Comparison of ENCODE assay signal across 7 cellular contexts in genomic region chr14:73169854-73170253, GRCh38. TPM values are rescaled to one million over a fixed set of nuclear protein-coding genes. Genes with fewer than 3 reads are reported as not detected.
DNase-seq lines count a peak whose midpoint lies in the region; ATAC-seq, FAIRE-seq and TF ChIP-seq lines count a peak whose summit lies in the region.
"Not testable (repeated sequence)": the region's sequence is repeated elsewhere in the genome, so short reads cannot be mapped to it uniquely, and the experiment has no call there.

No MANE protein-coding gene starts in this region.

- not testable (repeated sequence) for H2BK5ac ChIP-seq in H9 (ENCODE audit: insufficient read length, low read length)

- H2BK12ac ChIP-seq in H9 (ENCODE audit: insufficient read length, low read depth, low read length) = not testable (repeated sequence)

- H3K4me3 ChIP-seq in K562; dorsolateral prefrontal cortex; fibroblast of villous mesenchyme (ENCODE audit: low read depth, low read length): not testable (repeated sequence)

- CTCF ChIA-PET in K562 (lab: Yijun Ruan, JAX; ENCODE audit: low intra/inter-chr PET ratio) = not testable (repeated sequence)

- BruUV-seq in K562 (replicated peaks; lab: Mats Ljungman, UMichigan) = not testable (repeated sequence)

- not testable (repeated sequence) for H2AFZ ChIP-seq in H9 (ENCODE audit: low read length); K562 (ENCODE audit: low read depth, low read length)

- POLR2A ChIA-PET in K562 (lab: Yijun Ruan, JAX) = interaction anchor here (1.0 kb wide), 1 partner anchor 32 kb away, joined by 3 read pairs; no protein-coding TSS in a partner anchor

- H2BK20ac ChIP-seq in H9 (ENCODE audit: low read depth, low read length, poor library complexity, severe bottlenecking) = not testable (repeated sequence)

- TF ChIP-seq RAD21 in K562 (CRISPR knock-in tag; conservative IDR thresholded peaks at IDR 0.05 in 1 of 2, IDR thresholded peaks at IDR 0.05 in 1 of 2) = not testable (repeated sequence)

- DNase-seq in H9 (peak; percentile 44), K562 (ENCODE audit: extremely low read depth in 1 of 4, low spot score in 3 of 4) (peak in 1 of 4 experiments; percentile 14), fibroblast of villous mesenchyme (ENCODE audit: low read depth) (peak; percentile 18)
- not testable (repeated sequence) for DNase-seq in dorsolateral prefrontal cortex; substantia nigra (lab: John Stamatoyannopoulos, UW)

- peak overlapping the region in 1 of 2 experiments; percentile 8; a peak in 1 of 5 replicates for H3K4me3 Mint-ChIP-seq in H9

- H3K23me2 ChIP-seq in H9 (ENCODE audit: insufficient read length, low read depth, low read length, poor library complexity, severe bottlenecking) = not testable (repeated sequence)

- not testable (repeated sequence) for H3K14ac ChIP-seq in H9 (ENCODE audit: insufficient read depth, low read length)

- not testable (repeated sequence) for H3K27me3 Mint-ChIP-seq in H9 (ENCODE audit: low read depth)

- not testable (repeated sequence) for TF ChIP-seq EP300 in K562 (IDR thresholded peaks at IDR 0.05; ENCODE audit: low read length)

- H2BK120ac ChIP-seq in H9 (ENCODE audit: low read depth, low read length, poor library complexity, severe bottlenecking) = not testable (repeated sequence)

- not testable (repeated sequence) for H3K27ac Mint-ChIP-seq in H9

- H3K9ac ChIP-seq in H9 (ENCODE audit: extremely low read depth, insufficient read length, low read length); K562 (ENCODE audit: insufficient read depth in 1 of 2, low read depth in 2 of 2, low read length in 2 of 2): not testable (repeated sequence)

- not testable (repeated sequence) for H3K9me3 Mint-ChIP-seq in H9

- not testable (repeated sequence) for H3K56ac ChIP-seq in H9 (ENCODE audit: insufficient read length, low read depth, low read length)

- not testable (repeated sequence) for H3K4me1 ChIP-seq in H9 (ENCODE audit: insufficient read depth, low read length); K562 (replicated peaks in 1 of 2; ENCODE audit: control insufficient read depth in 2 of 2, insufficient read depth in 2 of 2, low read length in 2 of 2)

- not testable (repeated sequence) for H3T11ph ChIP-seq in H9 (ENCODE audit: low read length)

- not testable (repeated sequence) for H3K27ac ChIP-seq in H9 (ENCODE audit: insufficient read length, low read depth, low read length); K562 (ENCODE audit: extremely low read depth, low read depth, low read length)
- H3K27ac ChIP-seq in VCaP = peak overlapping the region; percentile 54
- H3K27ac ChIP-seq in dorsolateral prefrontal cortex = peak overlapping the region in 57 of 59 donors; percentile 30 to 99 (median 96)
- H3K27ac ChIP-seq in layer of hippocampus (ENCODE audit: low read depth, low read length) = peak overlapping the region; percentile 93
- H3K27ac ChIP-seq in substantia nigra (ENCODE audit: low read depth, low read length, poor library complexity, severe bottlenecking) = peak overlapping the region; percentile 98

- H3K9me1 ChIP-seq in K562 (ENCODE audit: control insufficient read depth, insufficient read depth, low read length) = not testable (repeated sequence)

- not testable (repeated sequence) for TF ChIP-seq CTCF in H9 (conservative IDR thresholded peaks at IDR 0.05); VCaP (conservative IDR thresholded peaks at IDR 0.05); K562 (IDR thresholded peaks at IDR 0.05 in 2 of 3, conservative IDR thresholded peaks at IDR 0.05 in 1 of 3; ENCODE audit: insufficient read depth in 2 of 3, low read depth in 1 of 3, low read length in 3 of 3); dorsolateral prefrontal cortex (IDR thresholded peaks at IDR 0.05 in 54 of 56, conservative IDR thresholded peaks at IDR 0.05 in 2 of 56; ENCODE audit: low read depth in 1 of 56, partially characterized antibody in 56 of 56); fibroblast of villous mesenchyme (IDR thresholded peaks at IDR 0.05; ENCODE audit: insufficient read depth, low read depth, low read length)

- H3K27me3 ChIP-seq in H9 (ENCODE audit: insufficient read depth, low read length); K562 (ENCODE audit: control insufficient read depth in 2 of 2, insufficient read depth in 2 of 2, low read length in 2 of 2); dorsolateral prefrontal cortex; layer of hippocampus (ENCODE audit: control insufficient read depth, insufficient read depth, low read length): not testable (repeated sequence)

- H3K4ac ChIP-seq in H9 (ENCODE audit: low read depth, low read length) = not testable (repeated sequence)

- not testable (repeated sequence) for H3K9me3 ChIP-seq in H9 (ENCODE audit: control insufficient read depth, low read depth, low read length); K562 (replicated peaks; ENCODE audit: control insufficient read depth, insufficient read depth, low read depth, low read length)

- H2AK5ac ChIP-seq in H9 (ENCODE audit: insufficient read length, low read length) = not testable (repeated sequence)

- H3K4me2 ChIP-seq in H9 (ENCODE audit: insufficient read depth, insufficient read length, low read length); K562 (ENCODE audit: insufficient read depth, low read length): not testable (repeated sequence)

- peaks cover 36% of the 10 kb centered on the region; the same call in 2 of the 3 replicates for H3K36me3 ChIP-seq in K562 (ENCODE audit: control insufficient read depth, insufficient read depth, low read length)

- H3K36me3 Mint-ChIP-seq in H9 (ENCODE audit: insufficient read depth in 1 of 3, low read depth in 3 of 3) = peaks cover 14 to 57% (median 52%) of the 10 kb centered on the region in 3 experiments; a peak in 6 of 7 replicates

- H3K79me1 ChIP-seq in H9 (ENCODE audit: insufficient read depth, low read depth, low read length, poor library complexity, severe bottlenecking) = not testable (repeated sequence)

- not testable (repeated sequence) for H2BK15ac ChIP-seq in H9 (ENCODE audit: low read depth, low read length)

- not testable (repeated sequence) for H3K79me2 ChIP-seq in H9 (ENCODE audit: insufficient read depth, low read length); K562 (ENCODE audit: control insufficient read depth, insufficient read depth, low read length)

- not testable (repeated sequence) for H3K23ac ChIP-seq in H9 (ENCODE audit: insufficient read length, low read depth, low read length)

- not testable (repeated sequence) for ATAC-seq in K562

- intact Hi-C loops in K562 (cut with micrococcal nuclease) (loop anchor here (5.0 kb wide), 1 partner anchor 302 kb away; no protein-coding TSS in a partner anchor), dorsolateral prefrontal cortex (cut with DNase I) (loop anchor here (2.0 to 10.0 kb wide), 8 partner anchors 27 to 302 kb away; partner anchors contain the start of genes RBM25 (in 2 of the 2) and PSEN1 (in 1 of the 2))

- not testable (repeated sequence) for H4K8ac ChIP-seq in H9 (replicated peaks; ENCODE audit: insufficient read length, low read depth, low read length)

- H3K4me1 Mint-ChIP-seq in H9 = peaks cover 21% of the 10 kb centered on the region in 2 experiments

- not testable (repeated sequence) for H3K18ac ChIP-seq in H9 (ENCODE audit: insufficient read length, low read depth, low read length)

- not testable (repeated sequence) for H4K20me1 ChIP-seq in H9 (ENCODE audit: control insufficient read depth, insufficient read depth, insufficient read length); K562 (replicated peaks; ENCODE audit: control insufficient read depth, insufficient read depth, low read length)

- in situ Hi-C loops in K562 (cut with MboI) = loop anchor here (10.0 kb wide), 1 partner anchor 305 kb away; no protein-coding TSS in a partner anchor

- not testable (repeated sequence) for TF ChIP-seq POLR2A in K562 (conservative IDR thresholded peaks at IDR 0.05)

- no CpG with 5 or more reads among the region's 6 CpGs for WGBS in H9 (ENCODE audit: extremely low coverage, insufficient read length, low lambda C conversion rate)
- WGBS in K562 (ENCODE audit: insufficient coverage, low coverage, missing lambda C conversion rate) = 88% methylated on average over 4 of the region's 6 CpGs

- H4K91ac ChIP-seq in H9 (ENCODE audit: insufficient read length, low read depth, low read length) = not testable (repeated sequence)

- not testable (repeated sequence) for FAIRE-seq in K562 (lab: Jason Lieb, UNC)

- H4K5ac ChIP-seq in H9 (ENCODE audit: insufficient read length, low read depth, low read length) = not testable (repeated sequence)

TF ChIP-seq in K562, 482 proteins besides CTCF, POLR2A, EP300 and RAD21:
- TF ChIP-seq STAT5A (IDR thresholded peaks at IDR 0.05; ENCODE audit: borderline replicate concordance, low read length) (peak; percentile 52; the same call in 1 of the 2 replicates), SRF (CRISPR knock-in tag; IDR thresholded peaks at IDR 0.05) (peak in 1 of 2 experiments; percentile 81; a peak in 2 of 4 replicates), RFX1 (IDR thresholded peaks at IDR 0.05) (peak; percentile 75)

RNA-seq across cellular contexts. Expression of gene PSEN1, which starts 33.5 kb away (rescaled TPM):
- total RNA-seq in H9 (2021) (49.9 TPM in 2 replicates), K562 (2014; rRNA removed) (15.0 and 15.3 TPM in 2 replicates), K562 (2014; rRNA removed; fragmentation: Illumina TruSeq; extraction: Trizol) (14.3 and 16.2 TPM in 2 replicates), K562 (2015; rRNA removed; fragmentation: Illumina TruSeq; extraction: Trizol) (14.6 and 14.8 TPM in 2 replicates), K562 (2021) (18.7 and 22.2 TPM in 2 replicates), dorsolateral prefrontal cortex (100 to 1,000 TPM in 44 of 120 experiments, 10 to 100 TPM in 76; 53.3 to 206 (median 92.7) TPM), fibroblast of villous mesenchyme (41.9 and 57.4 TPM in 2 replicates)
- 48.7 and 55.9 TPM in 2 replicates for total RNA-seq in K562 (2011; cell fraction: chromatin; rRNA removed; ENCODE audit: low replicate concordance)
- total RNA-seq in K562 (2011; cell fraction: nucleolus; rRNA removed) = 20.5 and 23.4 TPM in 2 replicates
- total RNA-seq in K562 (2011; cell fraction: nucleoplasm; rRNA removed) = 33.9 and 51.6 TPM in 2 replicates
- polyA plus RNA-seq in K562 (2011; rRNA removed) (9.9 and 10.8 TPM in 2 replicates), K562 (2014; fragmentation: Illumina TruSeq; extraction: Trizol) (20.1 and 25.2 TPM in 2 replicates), K562 (2014; fragmentation: Nextera tagmentation; extraction: Ambion mirVana) (10 to 100 TPM in 1 of 2 experiments, 1 to 10 TPM in 1; 6.5 to 13.7 TPM), K562 (2014; rRNA removed) (12.7 and 13.9 TPM in 2 replicates)
- 7.7 and 12.8 TPM in 2 replicates for polyA plus RNA-seq in K562 (2011; cell fraction: cytosol; rRNA removed)
- polyA plus RNA-seq in K562 (2011; cell fraction: nucleus; rRNA removed) = 9.9 and 10.5 TPM in 2 replicates
- polyA plus RNA-seq in K562 (2012) = 16.5 and 23.1 TPM in 2 replicates
- 32.1 and 45.4 TPM in 2 replicates for polyA minus RNA-seq in K562 (2011; rRNA and poly(A)+ RNA removed)
- polyA minus RNA-seq in K562 (2011; cell fraction: cytosol; rRNA and poly(A)+ RNA removed) = 10.2 and 15.7 TPM in 2 replicates
- polyA minus RNA-seq in K562 (2011; cell fraction: nucleus; rRNA and poly(A)+ RNA removed) = 7.9 and 15.7 TPM in 2 replicates
